In the genomic region with DNA sequence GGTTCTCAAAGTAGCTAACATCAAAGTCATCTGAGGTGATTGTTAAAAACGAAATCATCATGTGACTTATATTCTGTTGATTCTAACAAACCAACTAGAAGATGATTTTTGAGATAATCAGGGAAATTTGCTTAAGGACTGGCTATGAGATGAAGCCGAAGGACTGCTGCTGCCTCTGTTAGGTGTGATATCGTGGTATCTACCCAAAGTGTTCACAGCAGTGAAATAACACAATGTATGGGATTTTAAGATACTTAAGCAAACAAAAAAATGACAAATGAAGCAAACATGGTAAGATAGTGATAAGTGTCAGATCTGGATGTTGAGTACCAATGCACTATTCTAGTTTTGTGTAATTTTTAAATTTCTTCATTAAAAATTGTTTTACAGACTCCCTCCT, we compare ENCODE assay signal across 8 cellular contexts.
"Had no signal": no experiment of that assay in that cellular context is flagged by ENCODE, and none has a peak within 500 bp of the region (broad histone marks: within the 10 kb centered on the region; RNA-seq: fewer than 3 reads in every experiment).

No MANE protein-coding gene starts in this region.

- H3K4me2 ChIP-seq: KMS-11 had no signal

- H3K9ac ChIP-seq: GM23248, KMS-11 had no signal

- H3K27ac ChIP-seq: GM23248, HL-60, KMS-11 had no signal

- DNase-seq: GOT3, H9, HCEC 1CT, Karpas-422, KBM-7 had no signal

- H3K4me3 ChIP-seq: GM23248 had no signal

- H2AFZ ChIP-seq: GM23248 had no signal
